Comparison of ENCODE assay signal across 8 cellular contexts in the genomic region with DNA sequence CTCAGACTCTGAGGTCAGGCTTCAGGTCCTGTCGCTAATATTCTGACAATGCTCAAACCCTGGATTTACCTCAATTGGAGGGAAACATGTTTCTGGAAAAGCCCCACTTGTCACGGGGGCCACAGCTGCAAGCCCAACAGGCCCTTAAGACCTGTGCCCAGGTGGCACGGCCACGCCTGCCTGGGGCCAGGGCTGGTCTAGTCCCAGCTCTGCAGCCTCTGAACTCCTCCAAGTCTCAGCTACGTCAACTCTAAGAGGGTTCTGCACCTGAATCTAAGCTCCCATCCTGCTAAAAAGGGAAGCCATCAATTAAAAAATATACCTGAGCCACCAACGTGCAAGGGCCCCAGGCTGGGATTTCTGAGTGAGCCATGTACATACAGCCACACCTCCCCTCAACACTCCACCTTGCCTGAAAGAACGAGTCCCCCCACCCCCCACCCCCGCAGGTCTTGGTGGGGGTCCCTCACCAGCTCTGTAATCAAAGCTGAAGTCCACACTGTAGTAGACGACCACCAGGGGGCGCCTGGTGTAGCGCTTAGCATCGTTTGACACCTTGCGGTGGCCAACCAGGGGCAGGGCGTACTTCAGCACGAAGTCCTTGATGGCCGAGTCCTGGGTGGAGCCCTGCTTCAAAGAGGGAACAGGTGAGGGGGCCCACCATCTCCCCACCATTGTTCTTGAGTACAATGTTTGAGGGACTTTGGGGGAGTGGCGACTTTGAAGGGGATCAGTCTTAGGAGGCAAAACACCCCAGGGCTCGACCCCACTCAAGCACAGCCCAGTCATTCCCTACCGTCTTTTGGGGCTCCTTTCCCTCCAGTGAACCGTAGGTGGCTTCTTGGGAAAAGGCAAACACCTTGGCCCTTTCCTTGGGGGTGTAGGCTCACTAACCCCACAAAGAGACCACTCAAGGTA. TPM values are rescaled to one million over a fixed set of nuclear protein-coding genes. Genes with fewer than 3 reads are reported as not detected.
A peak's percentile ranks its signal among the peaks of the same experiment; 100 is the strongest.
DNase-seq lines count a peak whose midpoint lies in the region; ATAC-seq, FAIRE-seq and TF ChIP-seq lines count a peak whose summit lies in the region.

No MANE protein-coding gene starts in this region.

- no peaks in the 10 kb centered on the region for H3K79me2 ChIP-seq in SU-DHL-6 (ENCODE audit: insufficient read depth, low read length)

- H2BK15ac ChIP-seq in IMR-90 (ENCODE audit: low read depth, low read length), result no peak overlapping the region

- H2AFZ ChIP-seq in IMR-90 (replicated peaks; ENCODE audit: low read length, poor library complexity) (peak overlapping the region; percentile 61), SU-DHL-6 (ENCODE audit: low read depth, low read length, severe bottlenecking) (no peak overlapping the region)

- no peak overlapping the region for H4K8ac ChIP-seq in IMR-90 (ENCODE audit: low read depth in 2 of 2, low read length in 2 of 2)

- H3K36me3 Mint-ChIP-seq in activated naive CD8-positive, alpha-beta T cell treated with anti-CD3 and anti-CD28 coated beads, Interleukin-2, amount 50 U/mL, for 24 hours (ENCODE audit: low read depth), result peaks cover 40% of the 10 kb centered on the region

- H3K27ac Mint-ChIP-seq in activated naive CD8-positive, alpha-beta T cell treated with anti-CD3 and anti-CD28 coated beads, Interleukin-2, amount 50 U/mL, for 24 hours, result no peak overlapping the region

- CTCF ChIA-PET in BJ (lab: Yijun Ruan, JAX), result interaction anchor here (0.5 to 6.5 kb wide), 21 partner anchors 8 to 120 kb away, joined by 3 to 59 read pairs (median 4); a partner anchor contains a TSS
- CTCF ChIA-PET in IMR-90 (lab: Yijun Ruan, JAX), result interaction anchor here (1.0 to 1.3 kb wide), 2 partner anchors 22 to 60 kb away, joined by 3 read pairs; no protein-coding TSS in a partner anchor

- H3K4me3 ChIP-seq in BJ (ENCODE audit: low read depth, low read length), result no peak overlapping the region
- no peak overlapping the region for H3K4me3 ChIP-seq in IMR-90 (ENCODE audit: insufficient read depth, low read depth, low read length)
- H3K4me3 ChIP-seq in SU-DHL-6 (ENCODE audit: insufficient read depth, low read length, poor library complexity, severe bottlenecking), result no peak overlapping the region
- H3K4me3 ChIP-seq in right atrium auricular region, result no peak overlapping the region
- H3K4me3 ChIP-seq in gastrocnemius medialis, result no peak overlapping the region

- no peak overlapping the region for H3K14ac ChIP-seq in IMR-90 (replicated peaks; ENCODE audit: low read depth, low read length)

- intact Hi-C loops in IMR-90 (cut with micrococcal nuclease), result loop anchor here (1.0 kb wide), 2 partner anchors 60 to 85 kb away; a partner anchor contains a TSS
- intact Hi-C loops in gastrocnemius medialis (cut with DNase I; ENCODE audit: low total_unique reads), result loop anchor here (1.0 kb wide), 2 partner anchors 60 to 85 kb away; a partner anchor contains a TSS

- H2BK5ac ChIP-seq in IMR-90 (ENCODE audit: low read depth, low read length, poor library complexity, severe bottlenecking), result no peak overlapping the region

- H3K4me1 Mint-ChIP-seq in activated naive CD8-positive, alpha-beta T cell treated with anti-CD3 and anti-CD28 coated beads, Interleukin-2, amount 50 U/mL, for 24 hours, result peaks cover 4% of the 10 kb centered on the region

- WGBS in IMR-90 (ENCODE audit: extremely low coverage in 2 of 2, insufficient read length in 1 of 2), 2 experiments, result 40% methylated on average over 4 of the region's 20 CpGs; no CpG with 5 or more reads in 1 of the 2 experiments

- no peak overlapping the region for H4K5ac ChIP-seq in IMR-90 (ENCODE audit: low read depth, low read length)

- H3K9me2 ChIP-seq in SU-DHL-6 (replicated peaks; ENCODE audit: insufficient read depth, low read length), result no peaks in the 10 kb centered on the region

- H3K9me3 Mint-ChIP-seq in activated naive CD8-positive, alpha-beta T cell treated with anti-CD3 and anti-CD28 coated beads, Interleukin-2, amount 50 U/mL, for 24 hours, result no peaks in the 10 kb centered on the region

- H3K23ac ChIP-seq in IMR-90 (ENCODE audit: low read depth, low read length), result no peak overlapping the region

- no TSS peak for BruUV-seq in IMR-90 (replicated peaks; lab: Mats Ljungman, UMichigan)

- peaks cover 0 to 11% of the 10 kb centered on the region in 2 experiments; a peak in 1 of 4 replicates for H3K79me1 ChIP-seq in IMR-90 (ENCODE audit: low read depth in 1 of 2, low read length in 2 of 2)

- no peak overlapping the region for H3K56ac ChIP-seq in IMR-90 (ENCODE audit: extremely low read depth, insufficient read depth, low read length)

- H3K27me3 ChIP-seq in BJ (ENCODE audit: control insufficient read depth, insufficient read depth, low read length) (no peaks in the 10 kb centered on the region), IMR-90 (ENCODE audit: control insufficient read depth, insufficient read depth, low read length) (no peaks in the 10 kb centered on the region), SU-DHL-6 (ENCODE audit: low read length) (no peaks in the 10 kb centered on the region), right atrium auricular region (no peaks in the 10 kb centered on the region), gastrocnemius medialis (no peaks in the 10 kb centered on the region)

- TF ChIP-seq POLR2A in IMR-90 (IDR thresholded peaks at IDR 0.05; ENCODE audit: low read depth, low read length) (no peak), gastrocnemius medialis (IDR thresholded peaks at IDR 0.05) (no peak)

- H3K27ac ChIP-seq in IMR-90 (ENCODE audit: insufficient read depth, low read length), result no peak overlapping the region
- H3K27ac ChIP-seq in SU-DHL-6 (ENCODE audit: low read depth, low read length), result no peak overlapping the region
- no peak overlapping the region for H3K27ac ChIP-seq in right atrium auricular region
- H3K27ac ChIP-seq in gastrocnemius medialis, result no peak overlapping the region

- H3K4me1 ChIP-seq in IMR-90 (ENCODE audit: control insufficient read depth, insufficient read depth, low read length) (no peaks in the 10 kb centered on the region), right atrium auricular region (no peaks in the 10 kb centered on the region), gastrocnemius medialis (no peaks in the 10 kb centered on the region)

- no peaks in the 10 kb centered on the region for H3K9me1 ChIP-seq in IMR-90 (ENCODE audit: insufficient read depth, low read length)

- H2BK120ac ChIP-seq in IMR-90 (ENCODE audit: low read depth, low read length), result no peak overlapping the region

- no peak overlapping the region for H3K4me2 ChIP-seq in IMR-90 (ENCODE audit: low read depth, low read length)
- no peak overlapping the region for H3K4me2 ChIP-seq in SU-DHL-6 (ENCODE audit: low read depth, low read length, poor library complexity, severe bottlenecking)

- dilution Hi-C loops in IMR-90 (cut with HindIII; ENCODE audit: low sequenced_read_pairs, unreplicated experiment), result no loop called here

- in situ Hi-C loops in IMR-90 (cut with MboI; ENCODE audit: low sequenced_read_pairs) (no loop called here), gastrocnemius medialis (cut with MboI; ENCODE audit: low sequenced_read_pairs in 4 of 4) (loop anchor here in 3 of 4 donors (5.0 to 10.0 kb wide), 2 partner anchors 79 to 82 kb away; no protein-coding TSS in a partner anchor)

- peak; percentile 60 for TF ChIP-seq RAD21 in IMR-90 (IDR thresholded peaks at IDR 0.05; ENCODE audit: low read length)

- H3K36me3 ChIP-seq in BJ (ENCODE audit: control insufficient read depth, insufficient read depth, low read length), result peaks cover 31% of the 10 kb centered on the region
- H3K36me3 ChIP-seq in IMR-90 (ENCODE audit: control insufficient read depth, insufficient read depth, low read length), result peaks cover 51% of the 10 kb centered on the region
- H3K36me3 ChIP-seq in SU-DHL-6 (ENCODE audit: low read length), result peaks cover 6% of the 10 kb centered on the region
- peaks cover 65% of the 10 kb centered on the region for H3K36me3 ChIP-seq in right atrium auricular region
- H3K36me3 ChIP-seq in gastrocnemius medialis, result peaks cover 0 to 52% of the 10 kb centered on the region in 2 donors

- no peak for FAIRE-seq in GM19239 (lab: Jason Lieb, UNC)

- peak; percentile 91 for ATAC-seq in IMR-90 (ENCODE audit: low read depth)
- peak; percentile 70 for ATAC-seq in activated naive CD8-positive, alpha-beta T cell treated with anti-CD3 and anti-CD28 coated beads, Interleukin-2, amount 50 U/mL, for 24 hours
- ATAC-seq in gastrocnemius medialis, result peak; percentile 82 to 94
- no peak for ATAC-seq in HG03159 (IDR thresholded peaks at IDR 0.05; ENCODE audit: unreplicated experiment)

- no peak overlapping the region for H3K4me3 Mint-ChIP-seq in activated naive CD8-positive, alpha-beta T cell treated with anti-CD3 and anti-CD28 coated beads, Interleukin-2, amount 50 U/mL, for 24 hours

- H2AK5ac ChIP-seq in IMR-90 (ENCODE audit: low read depth, low read length), result no peak overlapping the region

- H3K4ac ChIP-seq in IMR-90 (ENCODE audit: low read depth, low read length), result no peak overlapping the region

- H4K20me1 ChIP-seq in IMR-90 (ENCODE audit: insufficient read depth, low read length), result no peaks in the 10 kb centered on the region; the same call in 1 of the 2 replicates
- no peaks in the 10 kb centered on the region; the same call in 1 of the 2 replicates for H4K20me1 ChIP-seq in SU-DHL-6 (ENCODE audit: low read depth, low read length)

- TF ChIP-seq CTCF in BJ (IDR thresholded peaks at IDR 0.05; ENCODE audit: insufficient read depth, low read depth, low read length), result peak; percentile 85
- peak; percentile 67 for TF ChIP-seq CTCF in IMR-90 (conservative IDR thresholded peaks at IDR 0.05; ENCODE audit: low read depth, low read length)
- TF ChIP-seq CTCF in SU-DHL-6 (IDR thresholded peaks at IDR 0.05; ENCODE audit: insufficient read depth, low read length, poor library complexity, severe bottlenecking), result peak; percentile 90
- peak; percentile 82 to 92 for TF ChIP-seq CTCF in right atrium auricular region (IDR thresholded peaks at IDR 0.05)
- peak; percentile 76 to 92 (median 87) for TF ChIP-seq CTCF in gastrocnemius medialis (IDR thresholded peaks at IDR 0.05 in 4 of 5, conservative IDR thresholded peaks at IDR 0.05 in 1 of 5)

- H2BK20ac ChIP-seq in IMR-90 (ENCODE audit: low read depth, low read length), result no peak overlapping the region

- H3K9ac ChIP-seq in IMR-90 (ENCODE audit: low read depth, low read length) (no peak overlapping the region), SU-DHL-6 (ENCODE audit: low read length) (no peak overlapping the region)

- no peaks in the 10 kb centered on the region for H3F3A ChIP-seq in SU-DHL-6 (ENCODE audit: insufficient read depth)

- H4K91ac ChIP-seq in IMR-90 (ENCODE audit: insufficient read depth, low read depth, low read length), result no peak overlapping the region

- no peak for DNase-seq in BJ (ENCODE audit: low read depth)
- peak; percentile 68 for DNase-seq in GM19239 (ENCODE audit: insufficient read length, low spot score)
- peak; percentile 55 for DNase-seq in IMR-90
- DNase-seq in activated naive CD8-positive, alpha-beta T cell treated with anti-CD3 and anti-CD28 coated beads, Interleukin-2, amount 50 U/mL, for 24 hours, result peak; percentile 86
- DNase-seq in right atrium auricular region (ENCODE audit: low spot score), result peak; percentile 81
- DNase-seq in gastrocnemius medialis, result peak; percentile 59 to 72

- H3K9me3 ChIP-seq in IMR-90 (ENCODE audit: control insufficient read depth, insufficient read depth, low read length) (no peaks in the 10 kb centered on the region), SU-DHL-6 (ENCODE audit: insufficient read depth, low read length) (no peaks in the 10 kb centered on the region), right atrium auricular region (no peaks in the 10 kb centered on the region), gastrocnemius medialis (no peaks in the 10 kb centered on the region)

- POLR2A ChIA-PET in BJ (lab: Charles Lee) (no interaction called here), IMR-90 (lab: Charles Lee; ENCODE audit: unreplicated experiment) (no interaction called here)

- no peak overlapping the region for H3K18ac ChIP-seq in IMR-90 (ENCODE audit: low read depth, low read length)

- H2AK9ac ChIP-seq in IMR-90 (replicated peaks; ENCODE audit: low read depth, low read length, poor library complexity), result no peak overlapping the region

- H3K27me3 Mint-ChIP-seq in activated naive CD8-positive, alpha-beta T cell treated with anti-CD3 and anti-CD28 coated beads, Interleukin-2, amount 50 U/mL, for 24 hours, result no peaks in the 10 kb centered on the region

RNA-seq across cellular contexts. Expression of a gene that starts 22.6 kb away (rescaled TPM):
- polyA plus RNA-seq in BJ (2011; rRNA removed) (173 and 204 TPM in 2 replicates), IMR-90 (2012; rRNA removed) (221 and 241 TPM in 2 replicates)
- 82.0 and 133 TPM in 2 replicates for polyA minus RNA-seq in BJ (2011; rRNA and poly(A)+ RNA removed)
- total RNA-seq in IMR-90 (2012; rRNA removed) (277 and 304 TPM in 2 replicates), right atrium auricular region (10 to 100 TPM; 32.3 to 48.9 TPM), gastrocnemius medialis (10 to 100 TPM; 10.8 to 19.6 (median 14.2) TPM)
- polyA plus RNA-seq in IMR-90 (2012; cell fraction: cytosol; rRNA removed), result 143 and 192 TPM in 2 replicates
- 74.7 and 103 TPM in 2 replicates for polyA plus RNA-seq in IMR-90 (2012; cell fraction: nucleus; rRNA removed; ENCODE audit: low replicate concordance)
